8 cellular contexts compared by ENCODE assay signal in the genomic region with DNA sequence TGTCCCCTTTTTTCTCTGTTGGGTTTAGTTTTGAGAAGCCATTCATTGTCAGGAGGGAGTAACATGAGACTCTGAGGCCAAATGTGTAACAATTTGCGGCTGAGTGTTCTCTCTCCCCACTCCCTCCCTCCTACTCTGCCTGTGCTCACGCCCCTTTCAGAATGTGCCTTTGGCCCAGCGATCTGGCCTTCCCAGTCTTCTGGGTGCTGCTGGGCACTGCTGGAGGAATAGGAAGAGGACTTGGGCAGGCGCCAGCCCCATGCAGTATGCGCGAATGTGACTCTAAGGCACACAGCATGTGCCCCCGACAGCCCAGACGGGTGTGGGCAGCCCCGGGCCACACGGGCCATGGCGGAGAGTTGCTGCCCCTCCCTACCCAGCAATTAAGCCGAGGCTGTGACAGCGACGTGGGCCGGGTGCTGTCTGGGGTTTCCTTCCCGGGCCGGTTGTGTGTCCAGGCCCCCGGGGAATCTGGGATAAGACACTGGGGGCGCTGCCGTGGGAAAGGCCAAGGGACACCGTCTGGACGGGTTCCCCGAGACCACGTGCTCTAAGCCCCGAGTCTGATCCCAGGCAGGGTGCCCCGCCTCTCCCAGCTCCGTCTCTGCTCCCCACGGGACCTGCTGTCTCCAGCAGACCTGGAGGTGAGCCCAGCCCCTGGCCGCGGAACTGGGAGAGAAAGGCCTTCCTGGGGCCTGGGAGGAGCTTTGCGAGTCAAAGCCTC.
DNase-seq lines count a peak whose midpoint lies in the region; ATAC-seq, FAIRE-seq and TF ChIP-seq lines count a peak whose summit lies in the region.

No MANE protein-coding gene starts in this region.

- no peaks in the 10 kb centered on the region for H4K20me1 ChIP-seq in SU-DHL-6 (ENCODE audit: low read depth, low read length)

- H3K9ac ChIP-seq in SU-DHL-6 (ENCODE audit: low read length), result no peak overlapping the region

- H3K4me3 ChIP-seq in SU-DHL-6 (ENCODE audit: insufficient read depth, low read length, poor library complexity, severe bottlenecking), result no peak overlapping the region

- peaks cover 0 to 2% of the 10 kb centered on the region in 2 donors for H3K4me1 Mint-ChIP-seq in effector memory CD8-positive, alpha-beta T cell (ENCODE audit: low read depth in 2 of 2)

- H3K36me3 Mint-ChIP-seq in effector memory CD8-positive, alpha-beta T cell (ENCODE audit: insufficient read depth), result no peaks in the 10 kb centered on the region

- no peak for TF ChIP-seq CTCF in SU-DHL-6 (IDR thresholded peaks at IDR 0.05; ENCODE audit: insufficient read depth, low read length, poor library complexity, severe bottlenecking)

- H3K27me3 ChIP-seq in SU-DHL-6 (ENCODE audit: low read length), result no peaks in the 10 kb centered on the region

- peak; percentile 95 for DNase-seq in Right ventricle myocardium superior
- peak; percentile 54 for DNase-seq in pons (ENCODE audit: low spot score)
- no peak for DNase-seq in NAMALWA (ENCODE audit: low spot score)
- DNase-seq in effector memory CD8-positive, alpha-beta T cell, result no peak
- no peak for DNase-seq in HTR-8/SVneo (ENCODE audit: insufficient read length, low spot score)

- no peak overlapping the region for H3K4me3 Mint-ChIP-seq in effector memory CD8-positive, alpha-beta T cell

- peaks cover 15 to 32% of the 10 kb centered on the region in 2 donors for H3K27me3 Mint-ChIP-seq in effector memory CD8-positive, alpha-beta T cell

- H3K27ac ChIP-seq in SU-DHL-6 (ENCODE audit: low read depth, low read length), result no peak overlapping the region

- H3K4me2 ChIP-seq in SU-DHL-6 (ENCODE audit: low read depth, low read length, poor library complexity, severe bottlenecking), result no peak overlapping the region

- H2AFZ ChIP-seq in SU-DHL-6 (ENCODE audit: low read depth, low read length, severe bottlenecking), result peak overlapping the region; percentile 66

- ATAC-seq in HG02642 (IDR thresholded peaks at IDR 0.05; ENCODE audit: poor library complexity, unreplicated experiment), result peak; percentile 6
- ATAC-seq in Right ventricle myocardium superior (ENCODE audit: poor library complexity), result peak; percentile 88
- no peak for ATAC-seq in effector memory CD8-positive, alpha-beta T cell (replicated peaks)
- no peak for ATAC-seq in GM18517 (IDR thresholded peaks at IDR 0.05; ENCODE audit: unreplicated experiment)

- intact Hi-C loops in Right ventricle myocardium superior (cut with DNase I), result loop anchor here (5.0 to 10.0 kb wide), 2 partner anchors 93 to 741 kb away; a partner anchor contains a TSS

- no peaks in the 10 kb centered on the region for H3K36me3 ChIP-seq in SU-DHL-6 (ENCODE audit: low read length)

- H3K9me3 ChIP-seq in SU-DHL-6 (ENCODE audit: insufficient read depth, low read length), result no peaks in the 10 kb centered on the region

- no peak for FAIRE-seq in HTR-8/SVneo (lab: Jason Lieb, UNC)

- no peak overlapping the region for H3K27ac Mint-ChIP-seq in effector memory CD8-positive, alpha-beta T cell

- peaks cover 5 to 12% of the 10 kb centered on the region in 2 donors for H3K9me3 Mint-ChIP-seq in effector memory CD8-positive, alpha-beta T cell

- H3K9me2 ChIP-seq in SU-DHL-6 (replicated peaks; ENCODE audit: insufficient read depth, low read length), result no peaks in the 10 kb centered on the region

- no peaks in the 10 kb centered on the region for H3F3A ChIP-seq in SU-DHL-6 (ENCODE audit: insufficient read depth)

- H3K79me2 ChIP-seq in SU-DHL-6 (ENCODE audit: insufficient read depth, low read length), result no peaks in the 10 kb centered on the region

Comparison
In these comparisons a context has a peak if more than half of its experiments do, and no peak if none do; other contexts are left out.
1. ATAC-seq: peak in HG02642 (single experiment) and Right ventricle myocardium superior (single experiment); none in effector memory CD8-positive, alpha-beta T cell (single experiment) and GM18517 (single experiment).
2. DNase-seq: peak in Right ventricle myocardium superior (single experiment) and pons (single experiment); none in NAMALWA (single experiment), effector memory CD8-positive, alpha-beta T cell (0 of 3) and HTR-8/SVneo (single experiment).